17 cellular contexts compared by ENCODE assay signal in genomic region chr3:132593950-132594328, GRCh38. TPM values are rescaled to one million over a fixed set of nuclear protein-coding genes. Genes with fewer than 3 reads are reported as not detected.
A peak's percentile ranks its signal among the peaks of the same experiment; 100 is the strongest.
DNase-seq lines count a peak whose midpoint lies in the region; ATAC-seq and TF ChIP-seq lines count a peak whose summit lies in the region.
"Had no signal": no experiment of that assay in that cellular context is flagged by ENCODE, and none has a peak within 500 bp of the region (broad histone marks: within the 10 kb centered on the region; RNA-seq: fewer than 3 reads in every experiment).

No MANE protein-coding gene starts in this region.

- ATAC-seq in PC-3: peak; percentile 98
- ATAC-seq in stimulated activated naive CD8-positive, alpha-beta T cell treated with anti-CD3 and anti-CD28 coated beads, Interleukin-15, Interleukin-2, amounts not matched to agents 100 U/mL and 50 U/mL, for 24 hours: no peak
- ATAC-seq: T-cell had no signal

- no peaks in the 10 kb centered on the region for H3K36me3 ChIP-seq in PC-3 (ENCODE audit: low read depth, low read length)

- peaks cover 20% of the 10 kb centered on the region for H3K36me3 Mint-ChIP-seq in mesothelial cell of epicardium

- H3K9me2 ChIP-seq in PC-3 (replicated peaks; ENCODE audit: low read length): no peaks in the 10 kb centered on the region

- H3K9me3 ChIP-seq in PC-3 (ENCODE audit: low read length): no peaks in the 10 kb centered on the region
- H3K9me3 ChIP-seq: esophagus muscularis mucosa had no signal

- H3K27ac ChIP-seq in PC-3 (ENCODE audit: low read length): peak overlapping the region; percentile 54
- H3K27ac ChIP-seq: C4-2B, parathyroid adenoma had no signal

- POLR2A ChIA-PET in PC-3 (lab: Charles Lee; ENCODE audit: unreplicated experiment): interaction anchor here (0.5 kb wide), 1 partner anchor 46 kb away, joined by 4 read pairs; no protein-coding TSS in a partner anchor

- H3K9ac ChIP-seq in PC-3 (ENCODE audit: low read length): no peak overlapping the region
- H3K9ac ChIP-seq: parathyroid adenoma had no signal

- H4K20me1 ChIP-seq in PC-3 (ENCODE audit: low read length): no peaks in the 10 kb centered on the region

- peaks cover 17% of the 10 kb centered on the region for H3K4me1 ChIP-seq in PC-3 (ENCODE audit: insufficient read depth, low read length)

- no peak overlapping the region for H3K27ac Mint-ChIP-seq in mesothelial cell of epicardium
- H3K27ac Mint-ChIP-seq: activated naive CD4-positive, alpha-beta T cell treated with anti-CD3 and anti-CD28 coated beads, Interleukin-2, amount 50 U/mL, for 24 hours; T-cell had no signal

- no TSS peak for BruUV-seq in PC-3 (replicated peaks; lab: Mats Ljungman, UMichigan)

- no peaks in the 10 kb centered on the region for H3K79me2 ChIP-seq in PC-3 (ENCODE audit: low read length)
- H3K79me2 ChIP-seq: parathyroid adenoma had no signal

- H3K4me3 ChIP-seq in AG10803 (ENCODE audit: low read length) (no peak overlapping the region), PC-3 (ENCODE audit: low read length) (no peak overlapping the region), cardiac fibroblast (replicated peaks in 1 of 2; ENCODE audit: low read depth in 2 of 2, low read length in 2 of 2) (no peak overlapping the region)
- H3K4me3 ChIP-seq: esophagus muscularis mucosa had no signal

- DNase-seq in AG10803 (ENCODE audit: low read depth) (peak; percentile 82), PC-3 (peak; percentile 57), cardiac fibroblast (ENCODE audit: low read depth in 2 of 2) (peak; percentile 51 to 82), lung microvascular endothelial cell (ENCODE audit: low read depth in 2 of 2) (peak; percentile 78 to 88), mesothelial cell of epicardium (ENCODE audit: low spot score in 2 of 2, unreplicated experiment in 2 of 2) (no peak), NCI-H1436 (lab: John Stamatoyannopoulos, UW) (no peak), COR-L47 (lab: John Stamatoyannopoulos, UW) (no peak)
- DNase-seq in stimulated activated naive CD8-positive, alpha-beta T cell treated with anti-CD3 and anti-CD28 coated beads, Interleukin-15, Interleukin-2, amounts not matched to agents 100 U/mL and 50 U/mL, for 24 hours: no peak
- DNase-seq: activated CD4-positive, alpha-beta T cell treated with anti-CD3 and anti-CD28 coated beads, Interleukin-2, amount 50 U/mL, for 4 hours; MV-4-11; NCI-H526; stimulated activated CD4-positive, alpha-beta T cell treated with anti-CD3 and anti-CD28 coated beads, Interleukin-4, amount 100 ng/mL, for 24 hours; T-cell had no signal

- H3K27me3 Mint-ChIP-seq in mesothelial cell of epicardium (ENCODE audit: low read depth): no peaks in the 10 kb centered on the region
- H3K27me3 Mint-ChIP-seq: activated naive CD4-positive, alpha-beta T cell treated with anti-CD3 and anti-CD28 coated beads, Interleukin-2, amount 50 U/mL, for 24 hours; T-cell had no signal

- H3K4me2 ChIP-seq in PC-3 (ENCODE audit: low read length): peak overlapping the region; percentile 39

- CTCF ChIA-PET in PC-3 (lab: Charles Lee): no interaction called here

- H3K4me3 Mint-ChIP-seq in mesothelial cell of epicardium: no peak overlapping the region
- H3K4me3 Mint-ChIP-seq: activated naive CD4-positive, alpha-beta T cell treated with anti-CD3 and anti-CD28 coated beads, Interleukin-2, amount 50 U/mL, for 24 hours; T-cell had no signal

- TF ChIP-seq CTCF in AG10803 (conservative IDR thresholded peaks at IDR 0.05; ENCODE audit: low read length) (no peak), PC-3 (conservative IDR thresholded peaks at IDR 0.05; ENCODE audit: low read depth, low read length) (no peak), cardiac fibroblast (IDR thresholded peaks at IDR 0.05; ENCODE audit: low read depth, low read length) (no peak), mesothelial cell of epicardium (IDR thresholded peaks at IDR 0.05; ENCODE audit: unreplicated experiment) (no peak)

- H3F3A ChIP-seq in PC-3 (ENCODE audit: low read length, unreplicated experiment): no peaks in the 10 kb centered on the region

- H3K27me3 ChIP-seq in PC-3 (ENCODE audit: low read length): no peaks in the 10 kb centered on the region
- H3K27me3 ChIP-seq: esophagus muscularis mucosa had no signal

- H3K9me3 Mint-ChIP-seq in mesothelial cell of epicardium: peaks cover 4% of the 10 kb centered on the region
- H3K9me3 Mint-ChIP-seq: activated naive CD4-positive, alpha-beta T cell treated with anti-CD3 and anti-CD28 coated beads, Interleukin-2, amount 50 U/mL, for 24 hours had no signal

- intact Hi-C loops in PC-3 (cut with micrococcal nuclease): no loop called here

- H3K4me1 Mint-ChIP-seq in mesothelial cell of epicardium: peaks cover 13% of the 10 kb centered on the region
- H3K4me1 Mint-ChIP-seq: activated naive CD4-positive, alpha-beta T cell treated with anti-CD3 and anti-CD28 coated beads, Interleukin-2, amount 50 U/mL, for 24 hours; T-cell had no signal

- peak overlapping the region; percentile 38; the same call in 1 of the 2 replicates for H2AFZ ChIP-seq in PC-3 (ENCODE audit: low read length)
- H2AFZ ChIP-seq: parathyroid adenoma had no signal

RNA-seq across cellular contexts. Expression of gene ACKR4, which starts 3.1 kb away (rescaled TPM):
- total RNA-seq in PC-3 (2014; rRNA removed): not detected in 2 replicates
- total RNA-seq in lung microvascular endothelial cell: 0.20 and 1.3 TPM in 2 replicates
- 0.13 TPM in 2 of 3 replicates, not detected in the other for total RNA-seq in mesothelial cell of epicardium

Comparison
In these comparisons a context has a peak if more than half of its experiments do, and no peak if none do; other contexts are left out.
1. DNase-seq: peak in AG10803 (single experiment), PC-3 (single experiment), cardiac fibroblast (2 of 2) and lung microvascular endothelial cell (2 of 2); none in stimulated activated naive CD8-positive, alpha-beta T cell treated with anti-CD3 and anti-CD28 coated beads, Interleukin-15, Interleukin-2, amounts not matched to agents 100 U/mL and 50 U/mL, for 24 hours (single experiment), mesothelial cell of epicardium (0 of 2), NCI-H1436 (single experiment) and COR-L47 (single experiment).